ENCODE assay signal across 11 cellular contexts in genomic region chr10:105466521-105466920, GRCh38.
"Had no signal": no experiment of that assay in that cellular context is flagged by ENCODE, and none has a peak within 500 bp of the region (broad histone marks: within the 10 kb centered on the region; RNA-seq: fewer than 3 reads in every experiment).

No MANE protein-coding gene starts in this region.

- H3K4me1 ChIP-seq: HAP-1 had no signal

- H3K4me3 Mint-ChIP-seq: GM23338, H9, HFFc6 had no signal

- H2AFZ ChIP-seq: GM23248, GM23338 had no signal

- H3K27ac ChIP-seq: GM23248 had no signal

- H3K4me2 ChIP-seq: GM23338 had no signal

- DNase-seq: GM23248, GOT3, H7, H9, HCEC 1CT, HFFc6 had no signal

- H3K27ac Mint-ChIP-seq: GM23338, H9, HFFc6 had no signal

- H3K4me3 ChIP-seq: GM23248, GM23338, HAP-1 had no signal

- FAIRE-seq: H1, H54 had no signal

- H3K4me1 Mint-ChIP-seq: GM23338, H9 had no signal

- H3K36me3 ChIP-seq: HAP-1 had no signal

- H3K9ac ChIP-seq: GM23248 had no signal

- H3K9me3 ChIP-seq: HAP-1 had no signal

- ATAC-seq: GM23338, HCT116 had no signal
